ENCODE assay signal across 23 cellular contexts in genomic region chr16:50804290-50804907, GRCh38.
"Had no signal": no experiment of that assay in that cellular context is flagged by ENCODE, and none has a peak within 500 bp of the region (broad histone marks: within the 10 kb centered on the region; RNA-seq: fewer than 3 reads in every experiment).

No MANE protein-coding gene starts in this region.

- H2AFZ ChIP-seq: hepatocyte, neural progenitor cell had no signal

- H3K36me3 ChIP-seq: gastroesophageal sphincter, neural progenitor cell, right atrium auricular region, WERI-Rb-1 had no signal

- H3K27me3 Mint-ChIP-seq: activated CD8-positive, alpha-beta T cell treated with anti-CD3 and anti-CD28 coated beads for 36 hours; naive thymus-derived CD8-positive, alpha-beta T cell; T-helper 17 cell had no signal

- H3K36me3 Mint-ChIP-seq: neural progenitor cell had no signal

- H3K4me3 Mint-ChIP-seq: activated CD8-positive, alpha-beta T cell treated with anti-CD3 and anti-CD28 coated beads for 36 hours; naive thymus-derived CD8-positive, alpha-beta T cell; neural progenitor cell had no signal

- H3K9me3 Mint-ChIP-seq: activated CD8-positive, alpha-beta T cell treated with anti-CD3 and anti-CD28 coated beads for 36 hours; naive thymus-derived CD8-positive, alpha-beta T cell had no signal

- H3K9ac ChIP-seq: neural progenitor cell had no signal

- H3K79me2 ChIP-seq: hepatocyte had no signal

- H3K27ac Mint-ChIP-seq: neural progenitor cell had no signal

- ATAC-seq: activated CD8-positive, alpha-beta T cell treated with anti-CD3 and anti-CD28 coated beads for 36 hours; gastroesophageal sphincter; left ventricle myocardium superior; naive thymus-derived CD8-positive, alpha-beta T cell; T-helper 17 cell had no signal

- H3K27me3 ChIP-seq: gastroesophageal sphincter, hepatocyte, neural progenitor cell, right atrium auricular region, tibial nerve had no signal

- H3K4me2 ChIP-seq: hepatocyte, neural progenitor cell, smooth muscle cell had no signal

- H3K27ac ChIP-seq: gastroesophageal sphincter, hepatocyte, neural progenitor cell, right atrium auricular region, tibial nerve, WERI-Rb-1 had no signal

- DNase-seq: activated CD4-positive, alpha-beta T cell treated with anti-CD3 and anti-CD28 coated beads, Interleukin-2, amount 50 U/mL, for 1 hour; activated CD4-positive, CD25-positive, alpha-beta regulatory T cell treated with anti-CD3 and anti-CD28 coated beads, Interleukin-2, amount 50 U/mL, for 72 hours; activated CD8-positive, alpha-beta T cell treated with anti-CD3 and anti-CD28 coated beads for 36 hours; activated naive CD4-positive, alpha-beta T cell; activated T-cell treated with anti-CD3 and anti-CD28 coated beads, Interleukin-2, amount 50 U/mL, for 48 hours; amniotic stem cell; caudate nucleus; islet precursor cell; left ventricle myocardium superior; mammary epithelial cell; midbrain; naive thymus-derived CD8-positive, alpha-beta T cell; stimulated activated CD4-positive, alpha-beta T cell treated with anti-CD3 and anti-CD28 coated beads, Interleukin-2, amount 100 ng/mL, for 24 hours; stimulated activated naive CD4-positive, alpha-beta T cell; T-helper 17 cell; T1000; WERI-Rb-1 had no signal

- H3K9me3 ChIP-seq: gastroesophageal sphincter, right atrium auricular region, tibial nerve had no signal

- H3K4me3 ChIP-seq: gastroesophageal sphincter, hepatocyte, neural progenitor cell, right atrium auricular region, smooth muscle cell, tibial nerve had no signal
